In genomic region chr11:57597461-57597892, GRCh38 we compare ENCODE assay signal across 10 cellular contexts. TPM values are rescaled to one million over a fixed set of nuclear protein-coding genes. Genes with fewer than 3 reads are reported as not detected.
DNase-seq lines count a peak whose midpoint lies in the region; ATAC-seq and TF ChIP-seq lines count a peak whose summit lies in the region.
"Had no signal": no experiment of that assay in that cellular context is flagged by ENCODE, and none has a peak within 500 bp of the region (broad histone marks: within the 10 kb centered on the region; RNA-seq: fewer than 3 reads in every experiment).

Gene SERPING1 (plus strand): TSS chr11:57597685. CDS start chr11:57598271, 586 bp downstream.

- WGBS in mesenchymal stem cell: 40% methylated on average over 3 of the region's 10 CpGs

- peak within 1 kb of the TSS; percentile 5 for H2AFZ ChIP-seq in mesenchymal stem cell (ENCODE audit: low read depth, low read length)

- peak within 1 kb of the TSS; percentile 56 to 86 for H3K4ac ChIP-seq in mesenchymal stem cell (ENCODE audit: low read depth in 1 of 2, low read length in 2 of 2)

- TF ChIP-seq CTCF in epithelial cell of proximal tubule (conservative IDR thresholded peaks at IDR 0.05; ENCODE audit: low read depth, low read length): no peak

- peaks cover 1% of the 10 kb centered on the region for H3K79me1 ChIP-seq in mesenchymal stem cell (replicated peaks; ENCODE audit: low read length, poor library complexity, severe bottlenecking)

- H4K8ac ChIP-seq in mesenchymal stem cell (ENCODE audit: low read length): peak within 1 kb of the TSS; percentile 97

- H3K4me2 ChIP-seq in mesenchymal stem cell (ENCODE audit: low read length, poor library complexity, severe bottlenecking): peak within 1 kb of the TSS; percentile 89
- H3K4me2 ChIP-seq: KMS-11 had no signal

- H3K4me3 Mint-ChIP-seq in stimulated activated naive B cell treated with anti-CD40 and anti-IgM and Interleukin-4, amounts not matched to agents 10 μg/mL and 1 μg/mL and 100 μg/mL, for 72 hours: peak within 1 kb of the TSS in 1 of 2 donors; percentile 14

- H3K4me1 ChIP-seq in mesenchymal stem cell (ENCODE audit: control insufficient read depth, insufficient read depth, low read depth, low read length): peaks cover 8% of the 10 kb centered on the region

- H2BK12ac ChIP-seq in mesenchymal stem cell (ENCODE audit: low read length in 2 of 2): peak within 1 kb of the TSS; percentile 45 to 65

- H2BK5ac ChIP-seq in mesenchymal stem cell (ENCODE audit: low read depth, low read length, poor library complexity, severe bottlenecking): no peak within 1 kb of the TSS

- H3K18ac ChIP-seq in mesenchymal stem cell (ENCODE audit: low read depth in 1 of 2, low read length in 2 of 2): peak within 1 kb of the TSS; percentile 50 to 86

- H3K9me3 Mint-ChIP-seq in stimulated activated naive B cell treated with anti-CD40 and anti-IgM and Interleukin-4, amounts not matched to agents 10 μg/mL and 1 μg/mL and 100 μg/mL, for 72 hours: no peaks in the 10 kb centered on the region

- no peak within 1 kb of the TSS for H3K23ac ChIP-seq in mesenchymal stem cell (ENCODE audit: low read length in 2 of 2)

- peak within 1 kb of the TSS in 1 of 2 experiments; percentile 73 for H3K14ac ChIP-seq in mesenchymal stem cell (ENCODE audit: low read length in 2 of 2)

- H3K27me3 ChIP-seq in mesenchymal stem cell (ENCODE audit: control insufficient read depth in 1 of 2, insufficient read depth in 1 of 2, low read length in 2 of 2): peaks cover 0 to 17% of the 10 kb centered on the region in 2 experiments

- H2BK15ac ChIP-seq in mesenchymal stem cell (ENCODE audit: low read depth, poor library complexity, severe bottlenecking): peak within 1 kb of the TSS; percentile 94

- H3K4me1 Mint-ChIP-seq in stimulated activated naive B cell treated with anti-CD40 and anti-IgM and Interleukin-4, amounts not matched to agents 10 μg/mL and 1 μg/mL and 100 μg/mL, for 72 hours: peaks cover 2 to 10% of the 10 kb centered on the region in 2 donors

- H3K9me3 ChIP-seq in mesenchymal stem cell (ENCODE audit: control insufficient read depth, low read length): no peaks in the 10 kb centered on the region

- peak; percentile 90 for DNase-seq in HuH-7.5 (ENCODE audit: low spot score)
- DNase-seq in epithelial cell of proximal tubule (ENCODE audit: low read depth): no peak
- DNase-seq in mesenchymal stem cell: no peak
- DNase-seq in foreskin melanocyte: no peak
- no peak for DNase-seq in stimulated activated naive B cell treated with anti-CD40 and anti-IgM and Interleukin-4, amounts not matched to agents 10 μg/mL and 1 μg/mL and 100 μg/mL, for 72 hours
- DNase-seq in SHP77 (lab: John Stamatoyannopoulos, UW): no peak
- DNase-seq: T-helper 9 cell had no signal

- peak within 1 kb of the TSS; percentile 57 for H4K91ac ChIP-seq in mesenchymal stem cell (ENCODE audit: low read length)

- peak within 1 kb of the TSS; percentile 81 for H2BK120ac ChIP-seq in mesenchymal stem cell (ENCODE audit: low read depth, low read length)

- peaks cover 3 to 19% of the 10 kb centered on the region in 2 experiments for H3K36me3 ChIP-seq in mesenchymal stem cell (ENCODE audit: control insufficient read depth in 1 of 2, insufficient read depth in 2 of 2, low read depth in 1 of 2, low read length in 2 of 2)

- H3K36me3 Mint-ChIP-seq in stimulated activated naive B cell treated with anti-CD40 and anti-IgM and Interleukin-4, amounts not matched to agents 10 μg/mL and 1 μg/mL and 100 μg/mL, for 72 hours: no peaks in the 10 kb centered on the region

- H3K27ac Mint-ChIP-seq in stimulated activated naive B cell treated with anti-CD40 and anti-IgM and Interleukin-4, amounts not matched to agents 10 μg/mL and 1 μg/mL and 100 μg/mL, for 72 hours: no peak within 1 kb of the TSS

- H3K4me3 ChIP-seq in epithelial cell of proximal tubule (ENCODE audit: low read depth, low read length) (peak within 1 kb of the TSS; percentile 59), mesenchymal stem cell (ENCODE audit: insufficient read depth in 1 of 2, low read depth in 1 of 2, low read length in 2 of 2) (peak within 1 kb of the TSS; percentile 60 to 90)

- no peak within 1 kb of the TSS for H2AK5ac ChIP-seq in mesenchymal stem cell (ENCODE audit: low read length, severe bottlenecking)

- peak within 1 kb of the TSS; percentile 89 for H3K9ac ChIP-seq in mesenchymal stem cell (ENCODE audit: low read length)
- H3K9ac ChIP-seq: KMS-11 had no signal

- no peak for ATAC-seq in stimulated activated naive B cell treated with anti-CD40 and anti-IgM and Interleukin-4, amounts not matched to agents 10 μg/mL and 1 μg/mL and 100 μg/mL, for 72 hours (replicated peaks)
- ATAC-seq in GM18870 (IDR thresholded peaks at IDR 0.05; ENCODE audit: unreplicated experiment): no peak

- H3K27ac ChIP-seq in mesenchymal stem cell (ENCODE audit: low read length, poor library complexity, severe bottlenecking) (peak within 1 kb of the TSS; percentile 25), temporal lobe (ENCODE audit: low read depth, low read length) (peak within 1 kb of the TSS; percentile 44)
- H3K27ac ChIP-seq: KMS-11 had no signal

- H3K27me3 Mint-ChIP-seq in stimulated activated naive B cell treated with anti-CD40 and anti-IgM and Interleukin-4, amounts not matched to agents 10 μg/mL and 1 μg/mL and 100 μg/mL, for 72 hours: peaks cover 50 to 51% of the 10 kb centered on the region in 2 donors

RNA-seq across cellular contexts. Expression of gene SERPING1, which starts in this region (rescaled TPM):
- 1.8 and 49.8 TPM in 2 replicates for total RNA-seq in epithelial cell of proximal tubule
- polyA plus RNA-seq in mesenchymal stem cell (2013, experiment 1 of 2): 68.6 TPM
- 63.1 TPM for polyA plus RNA-seq in mesenchymal stem cell (2013, experiment 2 of 2)
- 11.3 TPM for total RNA-seq in temporal lobe
